Comparison of ENCODE assay signal across 3 cellular contexts in the genomic region with DNA sequence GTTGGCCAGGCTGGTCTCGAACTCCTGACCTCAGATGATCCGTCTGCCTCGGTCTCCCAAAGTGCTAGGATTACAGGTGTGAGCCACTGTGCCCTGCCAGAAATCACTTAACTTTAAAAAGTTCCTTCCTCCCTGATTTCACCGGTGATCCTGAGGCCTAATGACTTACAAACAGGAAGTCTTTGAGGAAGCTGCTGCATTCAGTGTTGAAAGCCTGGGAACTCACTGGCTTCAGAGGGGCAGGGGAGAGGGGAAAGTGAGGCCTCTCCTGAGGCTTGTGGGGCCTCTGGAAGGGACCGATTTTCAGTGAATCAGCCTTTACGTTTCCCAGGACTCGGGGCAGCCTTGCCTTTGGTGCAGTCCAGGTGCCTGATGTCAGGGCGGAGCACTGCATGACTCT.
TF ChIP-seq lines count a peak whose summit lies in the region.

No MANE protein-coding gene starts in this region.

TF ChIP-seq in HepG2, 621 proteins besides CTCF, POLR2A, EP300 and RAD21:
- TF ChIP-seq ZMAT3 (CRISPR knock-in tag; conservative IDR thresholded peaks at IDR 0.05) (no peak), ZNF883 (CRISPR knock-in tag; IDR thresholded peaks at IDR 0.05; ENCODE audit: not compliant biosample characterization) (no peak), SNRNP70 (IDR thresholded peaks at IDR 0.05; ENCODE audit: low read depth, low read length) (no peak), ZNF839 (CRISPR knock-in tag; IDR thresholded peaks at IDR 0.05; ENCODE audit: borderline replicate concordance) (no peak)
- TF ChIP-seq, protein P1, sequence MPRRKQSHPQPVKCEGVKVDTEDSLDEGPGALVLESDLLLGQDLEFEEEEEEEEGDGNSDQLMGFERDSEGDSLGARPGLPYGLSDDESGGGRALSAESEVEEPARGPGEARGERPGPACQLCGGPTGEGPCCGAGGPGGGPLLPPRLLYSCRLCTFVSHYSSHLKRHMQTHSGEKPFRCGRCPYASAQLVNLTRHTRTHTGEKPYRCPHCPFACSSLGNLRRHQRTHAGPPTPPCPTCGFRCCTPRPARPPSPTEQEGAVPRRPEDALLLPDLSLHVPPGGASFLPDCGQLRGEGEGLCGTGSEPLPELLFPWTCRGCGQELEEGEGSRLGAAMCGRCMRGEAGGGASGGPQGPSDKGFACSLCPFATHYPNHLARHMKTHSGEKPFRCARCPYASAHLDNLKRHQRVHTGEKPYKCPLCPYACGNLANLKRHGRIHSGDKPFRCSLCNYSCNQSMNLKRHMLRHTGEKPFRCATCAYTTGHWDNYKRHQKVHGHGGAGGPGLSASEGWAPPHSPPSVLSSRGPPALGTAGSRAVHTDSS (CRISPR knock-in tag; conservative IDR thresholded peaks at IDR 0.05), result no peak
TF ChIP-seq in HepG2: peak in this region for 0.

TF ChIP-seq in K562, 482 proteins besides CTCF, POLR2A, EP300 and RAD21:
- TF ChIP-seq, protein P2, sequence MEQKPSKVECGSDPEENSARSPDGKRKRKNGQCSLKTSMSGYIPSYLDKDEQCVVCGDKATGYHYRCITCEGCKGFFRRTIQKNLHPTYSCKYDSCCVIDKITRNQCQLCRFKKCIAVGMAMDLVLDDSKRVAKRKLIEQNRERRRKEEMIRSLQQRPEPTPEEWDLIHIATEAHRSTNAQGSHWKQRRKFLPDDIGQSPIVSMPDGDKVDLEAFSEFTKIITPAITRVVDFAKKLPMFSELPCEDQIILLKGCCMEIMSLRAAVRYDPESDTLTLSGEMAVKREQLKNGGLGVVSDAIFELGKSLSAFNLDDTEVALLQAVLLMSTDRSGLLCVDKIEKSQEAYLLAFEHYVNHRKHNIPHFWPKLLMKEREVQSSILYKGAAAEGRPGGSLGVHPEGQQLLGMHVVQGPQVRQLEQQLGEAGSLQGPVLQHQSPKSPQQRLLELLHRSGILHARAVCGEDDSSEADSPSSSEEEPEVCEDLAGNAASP (IDR thresholded peaks at IDR 0.05), result no peak
- TF ChIP-seq ZNF140 (CRISPR knock-in tag; IDR thresholded peaks at IDR 0.05) (no peak), SPI1 (IDR thresholded peaks at IDR 0.05; ENCODE audit: borderline replicate concordance, low read depth, low read length) (0 out of 2 replicates have a peak, but pooled peaks have one; percentile 26)

TF ChIP-seq in HEK293T, 16 proteins besides CTCF, POLR2A, EP300 and RAD21:
- TF ChIP-seq SUZ12 (IDR thresholded peaks at IDR 0.05) (no peak), BHLHE40 (IDR thresholded peaks at IDR 0.05; ENCODE audit: borderline replicate concordance) (no peak), TARDBP (IDR thresholded peaks at IDR 0.05) (no peak), CTBP1 (IDR thresholded peaks at IDR 0.05; ENCODE audit: borderline replicate concordance) (no peak), ELF4 (IDR thresholded peaks at IDR 0.05) (no peak), L3MBTL2 (conservative IDR thresholded peaks at IDR 0.05) (no peak), ZNF384 (IDR thresholded peaks at IDR 0.05) (no peak), FOXA1 (IDR thresholded peaks at IDR 0.05) (no peak), HDGF (IDR thresholded peaks at IDR 0.05; ENCODE audit: borderline replicate concordance) (no peak), SP1 (IDR thresholded peaks at IDR 0.05) (no peak), ARNT (IDR thresholded peaks at IDR 0.05) (no peak), FOXM1 (IDR thresholded peaks at IDR 0.05; ENCODE audit: borderline replicate concordance) (no peak)
